1 cellular context compared by ENCODE assay signal in the genomic region with DNA sequence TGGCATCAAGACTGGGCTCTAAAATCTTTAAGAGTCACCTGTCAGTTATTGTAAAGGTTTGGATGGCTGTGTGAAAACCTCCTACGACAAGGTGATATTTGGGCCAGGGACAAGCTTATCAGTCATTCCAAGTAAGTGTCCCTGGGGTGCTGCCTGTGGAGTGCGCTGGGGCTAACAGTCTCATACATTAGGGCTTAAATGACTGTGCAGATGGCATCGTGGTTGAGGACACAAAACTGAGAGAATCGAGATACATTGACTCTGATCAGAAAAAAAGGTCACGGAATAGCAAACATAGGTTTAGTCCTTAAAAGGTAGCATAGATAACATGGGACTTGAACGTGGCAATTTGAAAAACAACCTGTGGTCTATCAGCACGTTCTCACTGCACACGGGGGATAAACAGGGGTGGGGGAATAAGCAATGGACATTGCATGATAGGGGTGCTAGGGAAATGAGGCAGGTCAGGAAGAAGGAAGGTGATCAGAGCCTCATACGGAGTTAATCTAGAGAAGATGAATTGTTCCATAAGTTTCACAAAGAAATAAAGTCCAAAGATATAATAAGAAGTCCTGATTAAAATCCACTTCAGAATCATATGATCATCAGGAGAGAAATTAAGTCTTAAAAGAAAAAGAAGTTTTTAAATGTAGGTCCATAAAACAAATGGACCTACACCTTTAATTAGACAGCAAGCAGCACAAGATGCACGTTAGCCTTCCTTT.
TF ChIP-seq lines count a peak whose summit lies in the region.

No MANE protein-coding gene starts in this region.

TF ChIP-seq in GM12878, 131 proteins besides CTCF, POLR2A, EP300 and RAD21 (continued from another document and continues in another):
- TF ChIP-seq, protein P1, sequence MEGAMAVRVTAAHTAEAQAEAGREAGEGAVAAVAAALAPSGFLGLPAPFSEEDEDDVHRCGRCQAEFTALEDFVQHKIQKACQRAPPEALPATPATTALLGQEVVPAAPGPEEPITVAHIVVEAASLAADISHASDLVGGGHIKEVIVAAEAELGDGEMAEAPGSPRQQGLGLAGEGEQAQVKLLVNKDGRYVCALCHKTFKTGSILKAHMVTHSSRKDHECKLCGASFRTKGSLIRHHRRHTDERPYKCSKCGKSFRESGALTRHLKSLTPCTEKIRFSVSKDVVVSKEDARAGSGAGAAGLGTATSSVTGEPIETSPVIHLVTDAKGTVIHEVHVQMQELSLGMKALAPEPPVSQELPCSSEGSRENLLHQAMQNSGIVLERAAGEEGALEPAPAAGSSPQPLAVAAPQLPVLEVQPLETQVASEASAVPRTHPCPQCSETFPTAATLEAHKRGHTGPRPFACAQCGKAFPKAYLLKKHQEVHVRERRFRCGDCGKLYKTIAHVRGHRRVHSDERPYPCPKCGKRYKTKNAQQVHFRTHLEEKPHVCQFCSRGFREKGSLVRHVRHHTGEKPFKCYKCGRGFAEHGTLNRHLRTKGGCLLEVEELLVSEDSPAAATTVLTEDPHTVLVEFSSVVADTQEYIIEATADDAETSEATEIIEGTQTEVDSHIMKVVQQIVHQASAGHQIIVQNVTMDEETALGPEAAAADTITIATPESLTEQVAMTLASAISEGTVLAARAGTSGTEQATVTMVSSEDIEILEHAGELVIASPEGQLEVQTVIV (IDR thresholded peaks at IDR 0.05; ENCODE audit: borderline replicate concordance, partially characterized antibody) = no peak
- TF ChIP-seq POLR2AphosphoS5 (IDR thresholded peaks at IDR 0.05; ENCODE audit: low read length) (peak; percentile 33; the same call in 1 of the 2 replicates), LARP7 (IDR thresholded peaks at IDR 0.05) (no peak), CBX3 (IDR thresholded peaks at IDR 0.05; ENCODE audit: borderline replicate concordance, low read depth) (no peak), RBBP5 (conservative IDR thresholded peaks at IDR 0.05) (no peak), MTA2 (IDR thresholded peaks at IDR 0.05; ENCODE audit: low read depth) (peak; percentile 79), NFYA (IDR thresholded peaks at IDR 0.05; ENCODE audit: borderline replicate concordance, low read depth, low read length) (no peak), JUNB (IDR thresholded peaks at IDR 0.05) (peak; percentile 81), CBX5 (IDR thresholded peaks at IDR 0.05; ENCODE audit: low read depth) (no peak), ESRRA (IDR thresholded peaks at IDR 0.05; ENCODE audit: low read length) (no peak), TBL1XR1 (IDR thresholded peaks at IDR 0.05; ENCODE audit: low read depth, low read length) (no peak), POU2F2 (IDR thresholded peaks at IDR 0.05; ENCODE audit: borderline replicate concordance, low read depth, low read length) (peak; percentile 78; the same call in 1 of the 3 replicates), EED (IDR thresholded peaks at IDR 0.05; ENCODE audit: low read depth) (peak; percentile 94), HDAC2 (IDR thresholded peaks at IDR 0.05) (no peak), CREB1 (IDR thresholded peaks at IDR 0.05; ENCODE audit: low read depth) (no peak), TCF3 (IDR thresholded peaks at IDR 0.05; ENCODE audit: borderline replicate concordance, insufficient read depth, low read depth, low read length) (0 out of 2 replicates have a peak, but pooled peaks have one; percentile 40), ZZZ3 (IDR thresholded peaks at IDR 0.05; ENCODE audit: control insufficient read depth, insufficient read length, low read depth) (no peak), NFIC (IDR thresholded peaks at IDR 0.05; ENCODE audit: low read depth, low read length) (no peak), EGR1 (IDR thresholded peaks at IDR 0.05; ENCODE audit: borderline replicate concordance in 1 of 2, low read depth in 2 of 2, low read length in 2 of 2) (no peak), CHD1 (IDR thresholded peaks at IDR 0.05; ENCODE audit: low read depth, low read length) (no peak), SREBF2 (IDR thresholded peaks at IDR 0.05; ENCODE audit: low read length) (no peak), BCL11A (IDR thresholded peaks at IDR 0.05; ENCODE audit: low read depth, low read length) (peak; percentile 59), CHD4 (IDR thresholded peaks at IDR 0.05) (no peak), ZBED1 (IDR thresholded peaks at IDR 0.05; ENCODE audit: borderline replicate concordance) (peak; percentile 70), BHLHE40 (IDR thresholded peaks at IDR 0.05; ENCODE audit: borderline replicate concordance in 1 of 2, low read depth in 2 of 2, low read length in 1 of 2) (peak; percentile 97 to 99), TARDBP (IDR thresholded peaks at IDR 0.05; ENCODE audit: borderline replicate concordance) (no peak), RB1 (IDR thresholded peaks at IDR 0.05; ENCODE audit: borderline replicate concordance) (no peak; the same call in 1 of the 2 replicates), IRF4 (IDR thresholded peaks at IDR 0.05; ENCODE audit: low read depth, low read length) (peak; percentile 93), ZNF217 (IDR thresholded peaks at IDR 0.05) (no peak), SP1 (IDR thresholded peaks at IDR 0.05; ENCODE audit: low read depth, low read length) (peak; percentile 34), PAX5 (IDR thresholded peaks at IDR 0.05; ENCODE audit: borderline replicate concordance, low read depth, low read length) (peak; percentile 75; the same call in 1 of the 2 replicates), MXI1 (IDR thresholded peaks at IDR 0.05; ENCODE audit: low read depth, low read length) (0 out of 2 replicates have a peak, but pooled peaks have one; percentile 60), MYB (IDR thresholded peaks at IDR 0.05; ENCODE audit: borderline replicate concordance, low read depth, low read length) (no peak), NR2F1 (conservative IDR thresholded peaks at IDR 0.05) (peak; percentile 76), FOXM1 (IDR thresholded peaks at IDR 0.05; ENCODE audit: low read depth, low read length) (no peak), NFXL1 (IDR thresholded peaks at IDR 0.05; ENCODE audit: borderline replicate concordance) (no peak), SIX5 (IDR thresholded peaks at IDR 0.05; ENCODE audit: low read depth, low read length, severe bottlenecking) (no peak), CHD2 (IDR thresholded peaks at IDR 0.05; ENCODE audit: borderline replicate concordance, low read depth, low read length) (no peak; the same call in 1 of the 2 replicates), CEBPB (IDR thresholded peaks at IDR 0.05; ENCODE audit: borderline replicate concordance in 1 of 2, low read depth in 2 of 2, low read length in 2 of 2) (no peak), BMI1 (IDR thresholded peaks at IDR 0.05; ENCODE audit: borderline replicate concordance) (no peak), KDM1A (IDR thresholded peaks at IDR 0.05; ENCODE audit: borderline replicate concordance) (no peak), NR2C2 (IDR thresholded peaks at IDR 0.05; ENCODE audit: borderline replicate concordance, control insufficient read depth, insufficient read length, low read depth) (no peak)
- TF ChIP-seq, protein P2, sequence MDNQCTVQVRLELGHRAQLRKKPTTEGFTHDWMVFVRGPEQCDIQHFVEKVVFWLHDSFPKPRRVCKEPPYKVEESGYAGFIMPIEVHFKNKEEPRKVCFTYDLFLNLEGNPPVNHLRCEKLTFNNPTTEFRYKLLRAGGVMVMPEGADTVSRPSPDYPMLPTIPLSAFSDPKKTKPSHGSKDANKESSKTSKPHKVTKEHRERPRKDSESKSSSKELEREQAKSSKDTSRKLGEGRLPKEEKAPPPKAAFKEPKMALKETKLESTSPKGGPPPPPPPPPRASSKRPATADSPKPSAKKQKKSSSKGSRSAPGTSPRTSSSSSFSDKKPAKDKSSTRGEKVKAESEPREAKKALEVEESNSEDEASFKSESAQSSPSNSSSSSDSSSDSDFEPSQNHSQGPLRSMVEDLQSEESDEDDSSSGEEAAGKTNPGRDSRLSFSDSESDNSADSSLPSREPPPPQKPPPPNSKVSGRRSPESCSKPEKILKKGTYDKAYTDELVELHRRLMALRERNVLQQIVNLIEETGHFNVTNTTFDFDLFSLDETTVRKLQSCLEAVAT (IDR thresholded peaks at IDR 0.05) = peak; percentile 93
- TF ChIP-seq, protein P3, sequence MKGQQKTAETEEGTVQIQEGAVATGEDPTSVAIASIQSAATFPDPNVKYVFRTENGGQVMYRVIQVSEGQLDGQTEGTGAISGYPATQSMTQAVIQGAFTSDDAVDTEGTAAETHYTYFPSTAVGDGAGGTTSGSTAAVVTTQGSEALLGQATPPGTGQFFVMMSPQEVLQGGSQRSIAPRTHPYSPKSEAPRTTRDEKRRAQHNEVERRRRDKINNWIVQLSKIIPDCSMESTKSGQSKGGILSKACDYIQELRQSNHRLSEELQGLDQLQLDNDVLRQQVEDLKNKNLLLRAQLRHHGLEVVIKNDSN (IDR thresholded peaks at IDR 0.05; ENCODE audit: borderline replicate concordance, extremely low read length, insufficient read depth, low read depth, low read length) = no peak
- TF ChIP-seq, protein P4, sequence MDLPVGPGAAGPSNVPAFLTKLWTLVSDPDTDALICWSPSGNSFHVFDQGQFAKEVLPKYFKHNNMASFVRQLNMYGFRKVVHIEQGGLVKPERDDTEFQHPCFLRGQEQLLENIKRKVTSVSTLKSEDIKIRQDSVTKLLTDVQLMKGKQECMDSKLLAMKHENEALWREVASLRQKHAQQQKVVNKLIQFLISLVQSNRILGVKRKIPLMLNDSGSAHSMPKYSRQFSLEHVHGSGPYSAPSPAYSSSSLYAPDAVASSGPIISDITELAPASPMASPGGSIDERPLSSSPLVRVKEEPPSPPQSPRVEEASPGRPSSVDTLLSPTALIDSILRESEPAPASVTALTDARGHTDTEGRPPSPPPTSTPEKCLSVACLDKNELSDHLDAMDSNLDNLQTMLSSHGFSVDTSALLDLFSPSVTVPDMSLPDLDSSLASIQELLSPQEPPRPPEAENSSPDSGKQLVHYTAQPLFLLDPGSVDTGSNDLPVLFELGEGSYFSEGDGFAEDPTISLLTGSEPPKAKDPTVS (IDR thresholded peaks at IDR 0.05; ENCODE audit: low read depth, low read length) = no peak
- TF ChIP-seq, protein P5, sequence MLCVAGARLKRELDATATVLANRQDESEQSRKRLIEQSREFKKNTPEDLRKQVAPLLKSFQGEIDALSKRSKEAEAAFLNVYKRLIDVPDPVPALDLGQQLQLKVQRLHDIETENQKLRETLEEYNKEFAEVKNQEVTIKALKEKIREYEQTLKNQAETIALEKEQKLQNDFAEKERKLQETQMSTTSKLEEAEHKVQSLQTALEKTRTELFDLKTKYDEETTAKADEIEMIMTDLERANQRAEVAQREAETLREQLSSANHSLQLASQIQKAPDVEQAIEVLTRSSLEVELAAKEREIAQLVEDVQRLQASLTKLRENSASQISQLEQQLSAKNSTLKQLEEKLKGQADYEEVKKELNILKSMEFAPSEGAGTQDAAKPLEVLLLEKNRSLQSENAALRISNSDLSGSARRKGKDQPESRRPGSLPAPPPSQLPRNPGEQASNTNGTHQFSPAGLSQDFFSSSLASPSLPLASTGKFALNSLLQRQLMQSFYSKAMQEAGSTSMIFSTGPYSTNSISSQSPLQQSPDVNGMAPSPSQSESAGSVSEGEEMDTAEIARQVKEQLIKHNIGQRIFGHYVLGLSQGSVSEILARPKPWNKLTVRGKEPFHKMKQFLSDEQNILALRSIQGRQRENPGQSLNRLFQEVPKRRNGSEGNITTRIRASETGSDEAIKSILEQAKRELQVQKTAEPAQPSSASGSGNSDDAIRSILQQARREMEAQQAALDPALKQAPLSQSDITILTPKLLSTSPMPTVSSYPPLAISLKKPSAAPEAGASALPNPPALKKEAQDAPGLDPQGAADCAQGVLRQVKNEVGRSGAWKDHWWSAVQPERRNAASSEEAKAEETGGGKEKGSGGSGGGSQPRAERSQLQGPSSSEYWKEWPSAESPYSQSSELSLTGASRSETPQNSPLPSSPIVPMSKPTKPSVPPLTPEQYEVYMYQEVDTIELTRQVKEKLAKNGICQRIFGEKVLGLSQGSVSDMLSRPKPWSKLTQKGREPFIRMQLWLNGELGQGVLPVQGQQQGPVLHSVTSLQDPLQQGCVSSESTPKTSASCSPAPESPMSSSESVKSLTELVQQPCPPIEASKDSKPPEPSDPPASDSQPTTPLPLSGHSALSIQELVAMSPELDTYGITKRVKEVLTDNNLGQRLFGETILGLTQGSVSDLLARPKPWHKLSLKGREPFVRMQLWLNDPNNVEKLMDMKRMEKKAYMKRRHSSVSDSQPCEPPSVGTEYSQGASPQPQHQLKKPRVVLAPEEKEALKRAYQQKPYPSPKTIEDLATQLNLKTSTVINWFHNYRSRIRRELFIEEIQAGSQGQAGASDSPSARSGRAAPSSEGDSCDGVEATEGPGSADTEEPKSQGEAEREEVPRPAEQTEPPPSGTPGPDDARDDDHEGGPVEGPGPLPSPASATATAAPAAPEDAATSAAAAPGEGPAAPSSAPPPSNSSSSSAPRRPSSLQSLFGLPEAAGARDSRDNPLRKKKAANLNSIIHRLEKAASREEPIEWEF (IDR thresholded peaks at IDR 0.05; ENCODE audit: insufficient replicate concordance, low read depth, low read length) = peak; percentile 97
- TF ChIP-seq, protein P6, sequence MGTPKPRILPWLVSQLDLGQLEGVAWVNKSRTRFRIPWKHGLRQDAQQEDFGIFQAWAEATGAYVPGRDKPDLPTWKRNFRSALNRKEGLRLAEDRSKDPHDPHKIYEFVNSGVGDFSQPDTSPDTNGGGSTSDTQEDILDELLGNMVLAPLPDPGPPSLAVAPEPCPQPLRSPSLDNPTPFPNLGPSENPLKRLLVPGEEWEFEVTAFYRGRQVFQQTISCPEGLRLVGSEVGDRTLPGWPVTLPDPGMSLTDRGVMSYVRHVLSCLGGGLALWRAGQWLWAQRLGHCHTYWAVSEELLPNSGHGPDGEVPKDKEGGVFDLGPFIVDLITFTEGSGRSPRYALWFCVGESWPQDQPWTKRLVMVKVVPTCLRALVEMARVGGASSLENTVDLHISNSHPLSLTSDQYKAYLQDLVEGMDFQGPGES (IDR thresholded peaks at IDR 0.05) = no peak
- TF ChIP-seq, protein P7, sequence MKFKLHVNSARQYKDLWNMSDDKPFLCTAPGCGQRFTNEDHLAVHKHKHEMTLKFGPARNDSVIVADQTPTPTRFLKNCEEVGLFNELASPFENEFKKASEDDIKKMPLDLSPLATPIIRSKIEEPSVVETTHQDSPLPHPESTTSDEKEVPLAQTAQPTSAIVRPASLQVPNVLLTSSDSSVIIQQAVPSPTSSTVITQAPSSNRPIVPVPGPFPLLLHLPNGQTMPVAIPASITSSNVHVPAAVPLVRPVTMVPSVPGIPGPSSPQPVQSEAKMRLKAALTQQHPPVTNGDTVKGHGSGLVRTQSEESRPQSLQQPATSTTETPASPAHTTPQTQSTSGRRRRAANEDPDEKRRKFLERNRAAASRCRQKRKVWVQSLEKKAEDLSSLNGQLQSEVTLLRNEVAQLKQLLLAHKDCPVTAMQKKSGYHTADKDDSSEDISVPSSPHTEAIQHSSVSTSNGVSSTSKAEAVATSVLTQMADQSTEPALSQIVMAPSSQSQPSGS (IDR thresholded peaks at IDR 0.05; ENCODE audit: low read length) = no peak
- TF ChIP-seq, protein P8, sequence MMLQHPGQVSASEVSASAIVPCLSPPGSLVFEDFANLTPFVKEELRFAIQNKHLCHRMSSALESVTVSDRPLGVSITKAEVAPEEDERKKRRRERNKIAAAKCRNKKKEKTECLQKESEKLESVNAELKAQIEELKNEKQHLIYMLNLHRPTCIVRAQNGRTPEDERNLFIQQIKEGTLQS (IDR thresholded peaks at IDR 0.05; ENCODE audit: borderline replicate concordance, extremely low read depth, low read depth, low read length) = no peak
- TF ChIP-seq, protein P9, sequence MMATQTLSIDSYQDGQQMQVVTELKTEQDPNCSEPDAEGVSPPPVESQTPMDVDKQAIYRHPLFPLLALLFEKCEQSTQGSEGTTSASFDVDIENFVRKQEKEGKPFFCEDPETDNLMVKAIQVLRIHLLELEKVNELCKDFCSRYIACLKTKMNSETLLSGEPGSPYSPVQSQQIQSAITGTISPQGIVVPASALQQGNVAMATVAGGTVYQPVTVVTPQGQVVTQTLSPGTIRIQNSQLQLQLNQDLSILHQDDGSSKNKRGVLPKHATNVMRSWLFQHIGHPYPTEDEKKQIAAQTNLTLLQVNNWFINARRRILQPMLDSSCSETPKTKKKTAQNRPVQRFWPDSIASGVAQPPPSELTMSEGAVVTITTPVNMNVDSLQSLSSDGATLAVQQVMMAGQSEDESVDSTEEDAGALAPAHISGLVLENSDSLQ (IDR thresholded peaks at IDR 0.05) = peak; percentile 84
